Comparison of ENCODE assay signal across 34 cellular contexts in the genomic region with DNA sequence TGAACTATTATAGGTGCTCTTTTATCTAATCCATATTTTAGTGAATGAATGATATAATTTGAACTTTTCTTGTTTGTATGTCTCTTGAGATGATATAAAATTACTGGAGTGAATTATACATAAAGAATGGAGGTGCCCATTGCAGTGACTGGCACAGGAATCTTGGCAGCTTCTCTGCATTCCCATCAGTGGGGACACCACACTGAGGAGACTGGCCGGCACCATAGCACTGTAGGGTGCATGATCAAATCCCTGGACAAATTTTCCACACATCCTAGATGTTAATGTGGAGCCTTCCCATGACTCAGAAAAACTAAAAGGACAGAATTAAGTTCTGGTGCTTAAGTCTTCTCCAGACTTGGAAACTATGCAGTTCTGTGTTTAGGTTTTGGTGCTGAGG.
"Had no signal": no experiment of that assay in that cellular context is flagged by ENCODE, and none has a peak within 500 bp of the region (broad histone marks: within the 10 kb centered on the region; RNA-seq: fewer than 3 reads in every experiment).

No MANE protein-coding gene starts in this region.

- H3K4me1 ChIP-seq: body of pancreas, breast epithelium had no signal

- H3K27ac Mint-ChIP-seq: activated B cell treated with CpG ODN at 0.5 μM for 24 hours; activated CD4-positive, alpha-beta memory T cell treated with anti-CD3 and anti-CD28 coated beads for 36 hours; activated CD4-positive, alpha-beta T cell treated with anti-CD3 and anti-CD28 coated beads, Interleukin-2, amount 10 ng/mL, durations not matched to agents 24 days and 14 days; activated CD8-positive, alpha-beta T cell treated with anti-CD3 and anti-CD28 coated beads for 36 hours; activated naive CD4-positive, alpha-beta T cell treated with anti-CD3 and anti-CD28 coated beads for 36 hours; activated naive CD4-positive, alpha-beta T cell treated with anti-CD3 and anti-CD28 coated beads, Interleukin-2, amount 50 U/mL, for 72 hours; activated T-cell treated with anti-CD3 and anti-CD28 coated beads, Interleukin-2, amount 50 U/mL, for 72 hours; activated T-helper 1 cell treated with anti-CD3 and anti-CD28 coated beads, Interleukin-12 subunit alpha, Interleukin-12 subunit beta, Interleukin-2, Interleukin-4 antibody, amounts not matched to agents 30 ng/mL and 10 ng/mL and 1 ng/mL, durations not matched to agents 14 hours and 24 hours and 36 hours; activated T-helper 17 cell treated with anti-CD3 and anti-CD28 coated beads, Interleukin-2, amount 50 U/mL, for 72 hours; T-helper 1 cell treated with Interleukin-12 subunit alpha and Interleukin-12 subunit beta and Interleukin-4 antibody, amounts not matched to agents 30 μg/mL and 1 μg/mL, for 36 hours; T-helper 2 cell treated with Interferon-gamma antibody and Interleukin-4, amounts not matched to agents 5 μg/mL and 100 μg/mL, for 36 hours had no signal

- H3K4me3 Mint-ChIP-seq: activated B cell treated with CpG ODN at 0.5 μM for 24 hours; activated CD4-positive, alpha-beta memory T cell treated with anti-CD3 and anti-CD28 coated beads for 36 hours; activated CD4-positive, alpha-beta T cell treated with anti-CD3 and anti-CD28 coated beads, Interleukin-2, amount 10 ng/mL, durations not matched to agents 24 days and 14 days; activated CD8-positive, alpha-beta T cell treated with anti-CD3 and anti-CD28 coated beads for 36 hours; activated naive CD4-positive, alpha-beta T cell treated with anti-CD3 and anti-CD28 coated beads for 36 hours; activated naive CD8-positive, alpha-beta T cell treated with anti-CD3 and anti-CD28 coated beads for 36 hours; activated T-cell treated with anti-CD3 and anti-CD28 coated beads, Interleukin-2, amount 50 U/mL, for 4 hours; activated T-cell treated with anti-CD3 and anti-CD28 coated beads, Interleukin-2, amount 50 U/mL, for 72 hours; activated T-helper 1 cell treated with anti-CD3 and anti-CD28 coated beads, Interleukin-12 subunit alpha, Interleukin-12 subunit beta, Interleukin-2, Interleukin-4 antibody, amounts not matched to agents 30 ng/mL and 10 ng/mL and 1 ng/mL, durations not matched to agents 14 hours and 24 hours and 36 hours; activated T-helper 17 cell treated with anti-CD3 and anti-CD28 coated beads, Interleukin-2, amount 50 U/mL, for 72 hours; T-helper 1 cell treated with Interleukin-12 subunit alpha and Interleukin-12 subunit beta and Interleukin-4 antibody, amounts not matched to agents 30 μg/mL and 1 μg/mL, for 36 hours; T-helper 2 cell treated with Interferon-gamma antibody and Interleukin-4, amounts not matched to agents 5 μg/mL and 100 μg/mL, for 36 hours had no signal

- H3K36me3 Mint-ChIP-seq: activated CD4-positive, alpha-beta memory T cell treated with anti-CD3 and anti-CD28 coated beads for 36 hours; activated naive CD4-positive, alpha-beta T cell treated with anti-CD3 and anti-CD28 coated beads, Interleukin-2, amount 50 U/mL, for 72 hours; activated naive CD8-positive, alpha-beta T cell treated with anti-CD3 and anti-CD28 coated beads for 36 hours had no signal

- H3K36me3 ChIP-seq: brain microvascular endothelial cell, breast epithelium had no signal

- H3K27ac ChIP-seq: body of pancreas, brain microvascular endothelial cell, breast epithelium, VCaP had no signal

- ATAC-seq: activated T-cell treated with anti-CD3 and anti-CD28 coated beads, Interleukin-2, amount 50 U/mL, for 4 hours; body of pancreas had no signal

- H3K4me1 Mint-ChIP-seq: activated B cell treated with CpG ODN at 0.5 μM for 24 hours; activated CD4-positive, alpha-beta T cell treated with anti-CD3 and anti-CD28 coated beads, Interleukin-2, amount 10 ng/mL, durations not matched to agents 24 days and 14 days; activated naive CD8-positive, alpha-beta T cell treated with anti-CD3 and anti-CD28 coated beads for 36 hours; activated T-helper 17 cell treated with anti-CD3 and anti-CD28 coated beads, Interleukin-2, amount 50 U/mL, for 72 hours had no signal

- H3K9me3 Mint-ChIP-seq: activated T-helper 1 cell treated with anti-CD3 and anti-CD28 coated beads, Interleukin-12 subunit alpha, Interleukin-12 subunit beta, Interleukin-2, Interleukin-4 antibody, amounts not matched to agents 30 ng/mL and 10 ng/mL and 1 ng/mL, durations not matched to agents 14 hours and 24 hours and 36 hours; T-helper 1 cell treated with Interleukin-12 subunit alpha and Interleukin-12 subunit beta and Interleukin-4 antibody, amounts not matched to agents 30 μg/mL and 1 μg/mL, for 36 hours; T-helper 2 cell treated with Interferon-gamma antibody and Interleukin-4, amounts not matched to agents 5 μg/mL and 100 μg/mL, for 36 hours had no signal

- H3K4me3 ChIP-seq: body of pancreas, breast epithelium had no signal

- DNase-seq: activated B cell treated with CpG ODN at 0.5 μM for 24 hours; activated CD4-positive, alpha-beta memory T cell treated with anti-CD3 and anti-CD28 coated beads for 36 hours; activated CD4-positive, alpha-beta T cell treated with anti-CD3 and anti-CD28 coated beads for 4 hours; activated CD4-positive, alpha-beta T cell treated with anti-CD3 and anti-CD28 coated beads, Interleukin-2, amount 10 ng/mL, durations not matched to agents 24 days and 14 days; activated CD4-positive, alpha-beta T cell treated with anti-CD3 and anti-CD28 coated beads, Interleukin-2, amount 50 U/mL, for 1 hour; activated CD4-positive, alpha-beta T cell treated with anti-CD3 and anti-CD28 coated beads, Interleukin-2, amount 50 U/mL, for 4 hours; activated CD4-positive, CD25-positive, alpha-beta regulatory T cell treated with anti-CD3 and anti-CD28 coated beads, Interleukin-2, amount 50 U/mL, for 72 hours; activated CD8-positive, alpha-beta memory T cell treated with anti-CD3 and anti-CD28 coated beads, Interleukin-2, amount 50 U/mL, for 4 hours; activated CD8-positive, alpha-beta T cell treated with anti-CD3 and anti-CD28 coated beads for 36 hours; activated effector memory CD4-positive, alpha-beta T cell treated with anti-CD3 and anti-CD28 coated beads, Interleukin-2, amount 50 U/mL, for 16 hours; activated gamma-delta T cell treated with Interleukin-2 at 50 U/mL for 16 hours; activated naive CD4-positive, alpha-beta T cell; activated naive CD4-positive, alpha-beta T cell treated with anti-CD3 and anti-CD28 coated beads for 36 hours; activated naive CD4-positive, alpha-beta T cell treated with anti-CD3 and anti-CD28 coated beads, Interleukin-2, amount 50 U/mL, for 16 hours; activated naive CD8-positive, alpha-beta T cell treated with anti-CD3 and anti-CD28 coated beads for 36 hours; activated T-cell treated with anti-CD3 and anti-CD28 coated beads for 4 hours; activated T-cell treated with anti-CD3 and anti-CD28 coated beads, Interleukin-2, amount 50 U/mL, for 1 hour; activated T-cell treated with anti-CD3 and anti-CD28 coated beads, Interleukin-2, amount 50 U/mL, for 4 hours; activated T-cell treated with anti-CD3 and anti-CD28 coated beads, Interleukin-2, amount 50 U/mL, for 72 hours; amygdala; anterior cingulate cortex; body of pancreas; brain microvascular endothelial cell; central memory CD4-positive, alpha-beta T cell; T-helper 1 cell; T-helper 2 cell; T-helper 9 cell had no signal

- H3K9me3 ChIP-seq: body of pancreas, breast epithelium had no signal

- H3K27me3 ChIP-seq: body of pancreas, brain microvascular endothelial cell, breast epithelium had no signal
